Comparison of ENCODE assay signal across 25 cellular contexts in genomic region chr7:98974906-98975816, GRCh38.
DNase-seq lines count a peak whose midpoint lies in the region; ATAC-seq and TF ChIP-seq lines count a peak whose summit lies in the region.
"Had no signal": no experiment of that assay in that cellular context is flagged by ENCODE, and none has a peak within 500 bp of the region (broad histone marks: within the 10 kb centered on the region; RNA-seq: fewer than 3 reads in every experiment).

No MANE protein-coding gene starts in this region.

- H3K4me1 ChIP-seq in heart left ventricle, result peaks cover 0 to 12% (median 0%) of the 10 kb centered on the region in 12 donors
- H3K4me1 ChIP-seq in mesenchymal stem cell (ENCODE audit: control insufficient read depth, insufficient read depth, low read depth, low read length), result no peaks in the 10 kb centered on the region
- H3K4me1 ChIP-seq: body of pancreas, sigmoid colon, upper lobe of right lung had no signal

- H3K9me3 ChIP-seq in heart left ventricle (no peaks in the 10 kb centered on the region), mesenchymal stem cell (ENCODE audit: control insufficient read depth, low read length) (no peaks in the 10 kb centered on the region)
- H3K9me3 ChIP-seq: body of pancreas, sigmoid colon, upper lobe of right lung had no signal

- DNase-seq in EH (ENCODE audit: low read depth) (peak; percentile 6), NCI-H69 (lab: John Stamatoyannopoulos, UW) (peak; percentile 7), heart left ventricle (peak; percentile 60 to 85 (median 78)), midbrain (lab: John Stamatoyannopoulos, UW) (peak; percentile 12), mesenchymal stem cell (no peak)
- DNase-seq: activated CD4-positive, alpha-beta T cell treated with anti-CD3 and anti-CD28 coated beads, Interleukin-2, amount 10 ng/mL, durations not matched to agents 24 days and 14 days; activated naive CD4-positive, alpha-beta T cell treated with anti-CD3 and anti-CD28 coated beads for 36 hours; activated T-cell treated with anti-CD3 and anti-CD28 coated beads, Interleukin-2, amount 50 U/mL, for 72 hours; body of pancreas; COR-L47; DMS53; GF-D8; GM23248; Kasumi-1; left colon; mesendoderm; NCI-H1436; NCI-H2107; NCI-H345; NCI-H748 treated with DMSO at 0.1 percent for 48 hours; sigmoid colon; stimulated activated CD4-positive, alpha-beta T cell treated with anti-CD3 and anti-CD28 coated beads, Interleukin-4, amount 100 ng/mL, for 24 hours had no signal

- no peak overlapping the region for H3K4ac ChIP-seq in mesenchymal stem cell (ENCODE audit: low read depth in 1 of 2, low read length in 2 of 2)

- H2BK15ac ChIP-seq in mesenchymal stem cell (ENCODE audit: low read depth, poor library complexity, severe bottlenecking), result no peak overlapping the region

- peak overlapping the region in 1 of 2 experiments; percentile 34 for H3K23ac ChIP-seq in mesenchymal stem cell (ENCODE audit: low read length in 2 of 2)

- H3K18ac ChIP-seq in mesenchymal stem cell (ENCODE audit: low read depth in 1 of 2, low read length in 2 of 2), result no peak overlapping the region

- H3K27me3 ChIP-seq in heart left ventricle (no peaks in the 10 kb centered on the region), mesenchymal stem cell (ENCODE audit: control insufficient read depth in 1 of 2, insufficient read depth in 1 of 2, low read length in 2 of 2) (no peaks in the 10 kb centered on the region)
- H3K27me3 ChIP-seq: body of pancreas, sigmoid colon, upper lobe of right lung had no signal

- H3K27ac ChIP-seq in heart left ventricle, result peak overlapping the region in 10 of 12 donors; percentile 23 to 81 (median 64)
- H3K27ac ChIP-seq in mesenchymal stem cell (ENCODE audit: low read length, poor library complexity, severe bottlenecking), result no peak overlapping the region
- H3K27ac ChIP-seq: body of pancreas, GM23248, sigmoid colon, upper lobe of right lung had no signal

- H2AK5ac ChIP-seq in mesenchymal stem cell (ENCODE audit: low read length, severe bottlenecking), result no peak overlapping the region

- H2AFZ ChIP-seq in mesenchymal stem cell (ENCODE audit: low read depth, low read length), result no peak overlapping the region
- H2AFZ ChIP-seq: GM23248 had no signal

- no peak overlapping the region for H2BK12ac ChIP-seq in mesenchymal stem cell (ENCODE audit: low read length in 2 of 2)

- no peak overlapping the region for H3K14ac ChIP-seq in mesenchymal stem cell (ENCODE audit: low read length in 2 of 2)

- H2BK120ac ChIP-seq in mesenchymal stem cell (ENCODE audit: low read depth, low read length), result no peak overlapping the region

- H4K91ac ChIP-seq in mesenchymal stem cell (ENCODE audit: low read length), result no peak overlapping the region

- no peak for TF ChIP-seq POLR2A in heart left ventricle (IDR thresholded peaks at IDR 0.05)

- peaks cover 9 to 100% (median 99%) of the 10 kb centered on the region in 9 donors for H3K36me3 ChIP-seq in heart left ventricle
- peaks cover 72 to 100% of the 10 kb centered on the region in 2 experiments for H3K36me3 ChIP-seq in mesenchymal stem cell (ENCODE audit: control insufficient read depth in 1 of 2, insufficient read depth in 2 of 2, low read depth in 1 of 2, low read length in 2 of 2)

- H3K4me3 ChIP-seq in heart left ventricle, result no peak overlapping the region
- H3K4me3 ChIP-seq in mesenchymal stem cell (ENCODE audit: insufficient read depth in 1 of 2, low read depth in 1 of 2, low read length in 2 of 2), result no peak overlapping the region
- H3K4me3 ChIP-seq: body of pancreas, GM23248, sigmoid colon, upper lobe of right lung had no signal

- H3K4me2 ChIP-seq in mesenchymal stem cell (ENCODE audit: low read length, poor library complexity, severe bottlenecking), result no peak overlapping the region

- WGBS in heart left ventricle, 4 donors, result 62 to 65% (median 63%) methylated on average over 17 of the region's 17 CpGs
- 96% methylated on average over 16 of the region's 17 CpGs for WGBS in mesenchymal stem cell

- intact Hi-C loops in heart left ventricle (cut with DNase I), result loop anchor here in 1 of 10 donors (10.0 kb wide), 1 partner anchor 50 kb away; no protein-coding TSS in a partner anchor

- H2BK5ac ChIP-seq in mesenchymal stem cell (ENCODE audit: low read depth, low read length, poor library complexity, severe bottlenecking), result no peak overlapping the region

- TF ChIP-seq CTCF in heart left ventricle (IDR thresholded peaks at IDR 0.05), result no peak

- H4K8ac ChIP-seq in mesenchymal stem cell (ENCODE audit: low read length), result no peak overlapping the region

- peaks cover 33% of the 10 kb centered on the region for H3K79me1 ChIP-seq in mesenchymal stem cell (replicated peaks; ENCODE audit: low read length, poor library complexity, severe bottlenecking)

- no peak overlapping the region for H3K9ac ChIP-seq in mesenchymal stem cell (ENCODE audit: low read length)
- H3K9ac ChIP-seq: GM23248 had no signal

- ATAC-seq in heart left ventricle (peak; percentile 93 to 96 (median 96)), HG02973 (IDR thresholded peaks at IDR 0.05; ENCODE audit: unreplicated experiment) (no peak), esophagus mucosa (no peak)
- ATAC-seq: activated T-cell treated with anti-CD3 and anti-CD28 coated beads, Interleukin-2, amount 50 U/mL, for 72 hours; body of pancreas; left colon; upper lobe of right lung had no signal

Comparison
In these comparisons a context has a peak if more than half of its experiments do, and no peak if none do; other contexts are left out.
1. ATAC-seq: peak in heart left ventricle (4 of 4); none in HG02973 (single experiment) and esophagus mucosa (single experiment).